Comparison of ENCODE assay signal across 7 cellular contexts in genomic region chr12:110739894-110740293, GRCh38. TPM values are rescaled to one million over a fixed set of nuclear protein-coding genes. Genes with fewer than 3 reads are reported as not detected.
A peak's percentile ranks its signal among the peaks of the same experiment; 100 is the strongest.
DNase-seq lines count a peak whose midpoint lies in the region; ATAC-seq and TF ChIP-seq lines count a peak whose summit lies in the region.

No MANE protein-coding gene starts in this region.

- peaks cover 12% of the 10 kb centered on the region for H3K36me3 ChIP-seq in Panc1 (ENCODE audit: control insufficient read depth, insufficient read depth, low read length)
- peaks cover 0 to 16% (median 0%) of the 10 kb centered on the region in 3 donors for H3K36me3 ChIP-seq in esophagus squamous epithelium

- H3K4me3 ChIP-seq in Panc1 (ENCODE audit: low read depth in 2 of 2, low read length in 2 of 2) = peak overlapping the region; percentile 27 to 96
- H3K4me3 ChIP-seq in esophagus squamous epithelium = peak overlapping the region in 3 of 4 donors; percentile 80 to 98 (median 91)
- H3K4me3 ChIP-seq in skin epidermis = peak overlapping the region in 4 of 7 experiments; percentile 5 to 97 (median 92)

- TF ChIP-seq CTCF in GM13977 (IDR thresholded peaks at IDR 0.05; ENCODE audit: extremely low read depth, insufficient read depth, missing control alignments) (no peak), Panc1 (IDR thresholded peaks at IDR 0.05) (no peak), esophagus squamous epithelium (IDR thresholded peaks at IDR 0.05) (no peak)

- H3K27ac ChIP-seq in Panc1 (ENCODE audit: low read length) (peak overlapping the region; percentile 89; the same call in 1 of the 2 replicates), esophagus squamous epithelium (peak overlapping the region in 2 of 4 donors; percentile 19 to 93), skin epidermis (peak overlapping the region in 2 of 21 experiments; percentile 37 to 43)

- POLR2A ChIA-PET in Panc1 (lab: Charles Lee) = no interaction called here

- CTCF ChIA-PET in Panc1 (lab: Charles Lee) = no interaction called here

- intact Hi-C loops in Panc1 (cut with micrococcal nuclease; ENCODE audit: unreplicated experiment) (loop anchor here (5.0 kb wide), 1 partner anchor 87 kb away; no protein-coding TSS in a partner anchor), esophagus squamous epithelium (cut with DNase I) (no loop called here), sciatic nerve (cut with DNase I) (loop anchor here (5.0 kb wide), 1 partner anchor 717 kb away; no protein-coding TSS in a partner anchor)

- peaks cover 40% of the 10 kb centered on the region for H3K4me1 ChIP-seq in Panc1 (ENCODE audit: control insufficient read depth, insufficient read depth, low read length)
- H3K4me1 ChIP-seq in esophagus squamous epithelium = peaks cover 0 to 86% (median 48%) of the 10 kb centered on the region in 3 donors

- DNase-seq in GM13977 (ENCODE audit: low spot score) (peak; percentile 59), Panc1 (ENCODE audit: low read depth, low spot score) (no peak), esophagus squamous epithelium (lab: John Stamatoyannopoulos, UW) (no peak), NCI-H1092 (lab: John Stamatoyannopoulos, UW) (no peak), sciatic nerve (ENCODE audit: low spot score) (no peak)

- no peak for TF ChIP-seq POLR2A in esophagus squamous epithelium (IDR thresholded peaks at IDR 0.05)

- WGBS in esophagus squamous epithelium, 2 donors = 38 to 47% methylated on average over 3 of the region's 3 CpGs

- no TSS peak for BruUV-seq in Panc1 (replicated peaks; lab: Mats Ljungman, UMichigan)

- ATAC-seq in Panc1 = no peak
- no peak for ATAC-seq in HG03565 (IDR thresholded peaks at IDR 0.05; ENCODE audit: unreplicated experiment)
- ATAC-seq in sciatic nerve = no peak

- H3K9me3 ChIP-seq in Panc1 (ENCODE audit: control insufficient read depth, insufficient read depth, low read depth, low read length) (no peaks in the 10 kb centered on the region), esophagus squamous epithelium (no peaks in the 10 kb centered on the region)

- in situ Hi-C loops in GM13977 (cut with MboI; ENCODE audit: low pct_unique_long_range_greater_than_20kb, low sequenced_read_pairs, unreplicated experiment) (no loop called here), Panc1 (cut with HindIII; ENCODE audit: low pct_unique_long_range_greater_than_20kb, low sequenced_read_pairs) (no loop called here)

- H3K27me3 ChIP-seq in Panc1 (ENCODE audit: control insufficient read depth, insufficient read depth, low read length) (no peaks in the 10 kb centered on the region), esophagus squamous epithelium (no peaks in the 10 kb centered on the region)

RNA-seq across cellular contexts. Expression of gene PPP1CC, which starts 2.8 kb away (rescaled TPM):
- 219 TPM for total RNA-seq in Panc1 (2021; ENCODE audit: unreplicated experiment)
- polyA plus RNA-seq in Panc1 (2012; ENCODE audit: insufficient read length) = 153 TPM
- total RNA-seq in esophagus squamous epithelium = 100 to 1,000 TPM in 3 of 4 donors, 10 to 100 TPM in 1; 55.3 to 127 (median 114) TPM
- 111 TPM for total RNA-seq in sciatic nerve

RNA-seq across cellular contexts. Expression of gene HVCN1, which starts 51.0 kb away (rescaled TPM):
- total RNA-seq in Panc1 (2021; ENCODE audit: unreplicated experiment) (0.87 TPM), esophagus squamous epithelium (1 to 10 TPM; 1.0 to 5.7 (median 1.7) TPM), sciatic nerve (7.5 TPM)
- polyA plus RNA-seq in Panc1 (2012; ENCODE audit: insufficient read length) = 1.2 TPM
